In genomic region chr1:150293433-150294253, GRCh38 we compare ENCODE assay signal across 8 cellular contexts. TPM values are rescaled to one million over a fixed set of nuclear protein-coding genes. Genes with fewer than 3 reads are reported as not detected.
DNase-seq lines count a peak whose midpoint lies in the region; ATAC-seq and TF ChIP-seq lines count a peak whose summit lies in the region.

MRPS21 (plus strand) TSS chr1:150293861; CDS start chr1:150294367, 506 bp downstream.

- H3K4me1 ChIP-seq in mucosa of rectum (ENCODE audit: control insufficient read depth in 2 of 2, insufficient read depth in 2 of 2, low read length in 2 of 2): peaks cover 3 to 8% of the 10 kb centered on the region in 2 donors

- TF ChIP-seq POLR2A in erythroblast (IDR thresholded peaks at IDR 0.05; ENCODE audit: low read length): peak; percentile 98

- H3K9ac ChIP-seq in mucosa of rectum (ENCODE audit: low read depth in 1 of 2, low read length in 2 of 2): peak within 1 kb of the TSS; percentile 65 to 81

- ATAC-seq in GM21723 (IDR thresholded peaks at IDR 0.05; ENCODE audit: unreplicated experiment): peak; percentile 98

- no peaks in the 10 kb centered on the region for H3K9me3 ChIP-seq in mucosa of rectum (ENCODE audit: control insufficient read depth in 2 of 2, low read length in 2 of 2)

- H3K36me3 ChIP-seq in mucosa of rectum (ENCODE audit: control insufficient read depth in 2 of 2, insufficient read depth in 2 of 2, low read length in 2 of 2): peaks cover 0 to 7% of the 10 kb centered on the region in 2 donors

- H3K27ac ChIP-seq in mucosa of rectum (ENCODE audit: low read depth in 2 of 2, low read length in 2 of 2): peak within 1 kb of the TSS; percentile 25 to 77

- no peaks in the 10 kb centered on the region for H3K27me3 ChIP-seq in mucosa of rectum (ENCODE audit: control insufficient read depth in 2 of 2, insufficient read depth in 2 of 2, low read length in 2 of 2)

- DNase-seq in DMS153 treated with DMSO at 0.1 percent for 48 hours (lab: John Stamatoyannopoulos, UW; ENCODE audit: unreplicated experiment) (peak; percentile 96), KG1 (lab: John Stamatoyannopoulos, UW) (peak; percentile 96), erythroblast (lab: John Stamatoyannopoulos, UW) (peak; percentile 93 to 95)
- DNase-seq in activated T-cell treated with anti-CD3 and anti-CD28 coated beads, Interleukin-2, amount 50 U/mL, for 1 hour: peak; percentile 81
- DNase-seq in stimulated activated CD8-positive, alpha-beta memory T cell treated with anti-CD3 and anti-CD28 coated beads, Interleukin-4, amount 100 ng/mL, for 48 hours: peak; percentile 90

- H3K4me3 ChIP-seq in mucosa of rectum (ENCODE audit: low read length in 2 of 2): peak within 1 kb of the TSS; percentile 87 to 96

TF ChIP-seq in PFSK-1, 5 proteins besides CTCF, POLR2A, EP300 and RAD21:
- peak; percentile 94; the same call in 1 of the 2 replicates for TF ChIP-seq SIN3A (IDR thresholded peaks at IDR 0.05; ENCODE audit: borderline replicate concordance, insufficient read depth, low read length)
- TF ChIP-seq FOXP2 (optimal IDR thresholded peaks at IDR 0.05; ENCODE audit: borderline replicate concordance, extremely low read depth, extremely low read length, insufficient read depth): peak; percentile 88
- peak; percentile 39 to 55; a peak in 2 of 4 replicates for TF ChIP-seq REST (IDR thresholded peaks at IDR 0.05; ENCODE audit: insufficient read depth in 1 of 2, low read depth in 2 of 2, low read length in 2 of 2)
- TF ChIP-seq POLR2AphosphoS5 (IDR thresholded peaks at IDR 0.05; ENCODE audit: low read depth, low read length): peak; percentile 99
- peak; percentile 89 for TF ChIP-seq TAF1 (IDR thresholded peaks at IDR 0.05; ENCODE audit: borderline replicate concordance, insufficient read depth, low read length)

RNA-seq across cellular contexts. Expression of gene MRPS21, which starts in this region (rescaled TPM):
- 52.5 TPM for polyA plus RNA-seq in PFSK-1 (2012; ENCODE audit: insufficient read length, low read depth)

Comparison
In these comparisons a context has a peak if more than half of its experiments do, and no peak if none do; other contexts are left out.
1. Peak in every context shown above with its lines: DNase-seq, ATAC-seq, H3K4me3 ChIP-seq and H3K27ac ChIP-seq.